In genomic region chr14:91350813-91351507, GRCh38 we compare ENCODE assay signal across 8 cellular contexts.
DNase-seq lines count a peak whose midpoint lies in the region; ATAC-seq and TF ChIP-seq lines count a peak whose summit lies in the region.

No MANE protein-coding gene starts in this region.

- peak overlapping the region; percentile 89 for H3K4me3 Mint-ChIP-seq in CD4-positive, alpha-beta T cell
- H3K4me3 Mint-ChIP-seq in naive thymus-derived CD8-positive, alpha-beta T cell = peak overlapping the region; percentile 74 to 93 (median 88)

- CTCF ChIA-PET in CD4-positive, alpha-beta T cell (lab: Charles Lee) = interaction anchor here (0.8 to 4.5 kb wide), 10 partner anchors 16 to 70 kb away, joined by 3 to 31 read pairs (median 4); partner anchors contain the start of gene CCDC88C

- no peaks in the 10 kb centered on the region for H3K27me3 Mint-ChIP-seq in CD4-positive, alpha-beta T cell
- no peaks in the 10 kb centered on the region for H3K27me3 Mint-ChIP-seq in naive thymus-derived CD8-positive, alpha-beta T cell

- intact Hi-C loops in CD4-positive, alpha-beta T cell (cut with DNase I, micrococcal nuclease) = loop anchor here (2.0 kb wide), 3 partner anchors 16 to 28 kb away; no protein-coding TSS in a partner anchor

- H3K9me3 ChIP-seq in CD4-positive, alpha-beta T cell (ENCODE audit: control insufficient read depth, low read length) = no peaks in the 10 kb centered on the region

- peak; percentile 65 for ATAC-seq in CD4-positive, alpha-beta T cell (ENCODE audit: poor library complexity)
- ATAC-seq in GM19463 (IDR thresholded peaks at IDR 0.05; ENCODE audit: unreplicated experiment) = peak; percentile 56
- ATAC-seq in HG03521 (IDR thresholded peaks at IDR 0.05; ENCODE audit: unreplicated experiment) = peak; percentile 55
- ATAC-seq in naive thymus-derived CD8-positive, alpha-beta T cell = peak; percentile 67 to 72

- H3K27me3 ChIP-seq in CD4-positive, alpha-beta T cell (ENCODE audit: control insufficient read depth, insufficient read depth, low read length) = no peaks in the 10 kb centered on the region

- H3K4me1 Mint-ChIP-seq in CD4-positive, alpha-beta T cell (ENCODE audit: low read depth) = peaks cover 89% of the 10 kb centered on the region
- H3K4me1 Mint-ChIP-seq in naive thymus-derived CD8-positive, alpha-beta T cell = peaks cover 64 to 97% (median 93%) of the 10 kb centered on the region in 4 donors

- no peak for TF ChIP-seq CTCF in CD4-positive, alpha-beta T cell (IDR thresholded peaks at IDR 0.05)

- peak overlapping the region; percentile 81 for H3K27ac ChIP-seq in CD4-positive, alpha-beta T cell (ENCODE audit: low read depth, low read length)
- H3K27ac ChIP-seq in substantia nigra (ENCODE audit: low read depth, low read length, poor library complexity, severe bottlenecking) = no peak overlapping the region

- POLR2A ChIA-PET in CD4-positive, alpha-beta T cell (lab: Charles Lee) = interaction anchor here (0.6 to 5.0 kb wide), 22 partner anchors 8 to 159 kb away, joined by 3 to 95 read pairs (median 8); partner anchors contain the start of genes CCDC88C and PPP4R3A
- POLR2A ChIA-PET in naive thymus-derived CD8-positive, alpha-beta T cell (lab: Charles Lee) = interaction anchor here (0.9 to 15.0 kb wide), 15 partner anchors 9 to 158 kb away, joined by 3 to 200 read pairs (median 7); partner anchors contain the start of gene CCDC88C

- peak overlapping the region; percentile 94 for H3K27ac Mint-ChIP-seq in CD4-positive, alpha-beta T cell
- H3K27ac Mint-ChIP-seq in naive thymus-derived CD8-positive, alpha-beta T cell = peak overlapping the region; percentile 94 to 99 (median 96)

- DNase-seq in CD4-positive, alpha-beta T cell = peak in 4 of 10 experiments; percentile 30 to 53 (median 41)
- peak; percentile 58 for DNase-seq in activated T-cell treated with anti-CD3 and anti-CD28 coated beads, Interleukin-2, amount 50 U/mL, for 1 hour
- DNase-seq in naive thymus-derived CD8-positive, alpha-beta T cell = peak in 8 of 10 donors; percentile 58 to 83 (median 72)
- DNase-seq in ureter (ENCODE audit: low spot score) (no peak), substantia nigra (lab: John Stamatoyannopoulos, UW) (no peak), AG08396 (ENCODE audit: low spot score) (no peak)

- no peaks in the 10 kb centered on the region for H3K9me3 Mint-ChIP-seq in CD4-positive, alpha-beta T cell
- no peaks in the 10 kb centered on the region for H3K9me3 Mint-ChIP-seq in naive thymus-derived CD8-positive, alpha-beta T cell

- peaks cover 62% of the 10 kb centered on the region for H3K36me3 Mint-ChIP-seq in CD4-positive, alpha-beta T cell (ENCODE audit: low read depth)
- H3K36me3 Mint-ChIP-seq in naive thymus-derived CD8-positive, alpha-beta T cell = peaks cover 0 to 26% (median 0%) of the 10 kb centered on the region in 3 donors

Comparison
In these comparisons a context has a peak if more than half of its experiments do, and no peak if none do; other contexts are left out.
1. DNase-seq: peak in activated T-cell treated with anti-CD3 and anti-CD28 coated beads, Interleukin-2, amount 50 U/mL, for 1 hour (single experiment) and naive thymus-derived CD8-positive, alpha-beta T cell (8 of 10); none in ureter (single experiment), substantia nigra (0 of 49) and AG08396 (single experiment).
2. Peak in every context shown above with its lines, with median percentiles within 50 percentile points of each other: ATAC-seq.